In genomic region chr13:113452942-113453901, GRCh38 we compare ENCODE assay signal across 13 cellular contexts. TPM values are rescaled to one million over a fixed set of nuclear protein-coding genes. Genes with fewer than 3 reads are reported as not detected.
DNase-seq lines count a peak whose midpoint lies in the region; ATAC-seq and TF ChIP-seq lines count a peak whose summit lies in the region.
"Had no signal": no experiment of that assay in that cellular context is flagged by ENCODE, and none has a peak within 500 bp of the region (broad histone marks: within the 10 kb centered on the region; RNA-seq: fewer than 3 reads in every experiment).

ADPRHL1 (minus strand) TSS chr13:113453488; CDS start chr13:113453437, 51 bp downstream.

- WGBS in heart left ventricle, 4 donors: 45 to 67% (median 55%) methylated on average over 39 to 45 of the region's 45 CpGs

- no peaks in the 10 kb centered on the region for H3K9me3 ChIP-seq in heart left ventricle
- H3K9me3 ChIP-seq in skeletal muscle tissue (ENCODE audit: control insufficient read depth in 3 of 3, low read length in 3 of 3): no peaks in the 10 kb centered on the region

- H3K9ac ChIP-seq in skeletal muscle tissue (ENCODE audit: low read depth in 1 of 3, low read length in 3 of 3): peak within 1 kb of the TSS; percentile 84 to 97 (median 91)

- intact Hi-C loops in heart left ventricle (cut with DNase I): loop anchor here in 3 of 10 donors (2.0 to 5.0 kb wide), 2 partner anchors 39 to 52 kb away; partner anchors contain the start of gene DCUN1D2 (in 2 of the 3)

- H3K36me3 ChIP-seq in heart left ventricle (peaks cover 0 to 38% (median 33%) of the 10 kb centered on the region in 9 donors), skeletal muscle tissue (ENCODE audit: control insufficient read depth in 3 of 3, insufficient read depth in 3 of 3, low read length in 3 of 3) (peaks cover 24 to 26% (median 24%) of the 10 kb centered on the region in 3 donors)

- no peaks in the 10 kb centered on the region for H3K9me3 Mint-ChIP-seq in progenitor cell of endocrine pancreas (ENCODE audit: low read depth)

- no peak within 1 kb of the TSS for H3K4me3 Mint-ChIP-seq in progenitor cell of endocrine pancreas (ENCODE audit: low read depth)

- peaks cover 14% of the 10 kb centered on the region for H3K4me1 Mint-ChIP-seq in progenitor cell of endocrine pancreas (ENCODE audit: low read depth)

- H3K27ac ChIP-seq in RWPE1: peak within 1 kb of the TSS; percentile 14; the same call in 1 of the 2 replicates
- H3K27ac ChIP-seq in heart left ventricle: peak within 1 kb of the TSS; percentile 70 to 96 (median 88)
- peak within 1 kb of the TSS; percentile 96 for H3K27ac ChIP-seq in skeletal muscle tissue (ENCODE audit: low read depth, low read length)
- H3K27ac ChIP-seq: 22Rv1 had no signal

- no peaks in the 10 kb centered on the region for H3K27me3 ChIP-seq in heart left ventricle
- H3K27me3 ChIP-seq in skeletal muscle tissue (ENCODE audit: control insufficient read depth in 3 of 3, insufficient read depth in 3 of 3, low read length in 3 of 3): no peaks in the 10 kb centered on the region

- peaks cover 3% of the 10 kb centered on the region for H3K27me3 Mint-ChIP-seq in progenitor cell of endocrine pancreas

- peaks cover 36% of the 10 kb centered on the region for H3K36me3 Mint-ChIP-seq in progenitor cell of endocrine pancreas (ENCODE audit: insufficient read depth)

- TF ChIP-seq POLR2A in heart left ventricle (IDR thresholded peaks at IDR 0.05): peak; percentile 86 to 96

- H3K4me3 ChIP-seq in heart left ventricle: peak within 1 kb of the TSS; percentile 37 to 76 (median 62)
- peak within 1 kb of the TSS; percentile 89 to 94 (median 91) for H3K4me3 ChIP-seq in skeletal muscle tissue (ENCODE audit: low read length in 3 of 3)

- H3K27ac Mint-ChIP-seq in progenitor cell of endocrine pancreas: no peak within 1 kb of the TSS

- no peak for TF ChIP-seq CTCF in RWPE1 (conservative IDR thresholded peaks at IDR 0.05; ENCODE audit: low read depth)
- peak in 1 of 12 donors; percentile 12 for TF ChIP-seq CTCF in heart left ventricle (IDR thresholded peaks at IDR 0.05)
- TF ChIP-seq CTCF in progenitor cell of endocrine pancreas (IDR thresholded peaks at IDR 0.05; ENCODE audit: unreplicated experiment): no peak

- peaks cover 3 to 46% (median 20%) of the 10 kb centered on the region in 12 donors for H3K4me1 ChIP-seq in heart left ventricle
- peaks cover 28 to 47% (median 34%) of the 10 kb centered on the region in 3 donors for H3K4me1 ChIP-seq in skeletal muscle tissue (ENCODE audit: control insufficient read depth in 3 of 3, insufficient read depth in 3 of 3, low read length in 3 of 3)

- CTCF ChIA-PET in RWPE1 (lab: Yijun Ruan, JAX): no interaction called here

- POLR2A ChIA-PET in RWPE1 (lab: Yijun Ruan, JAX; ENCODE audit: low non-redundant PET): no interaction called here

- DNase-seq in NCI-H1105 (lab: John Stamatoyannopoulos, UW) (peak; percentile 6), NCI-H1105 treated with DMSO at 0.1 percent for 48 hours (lab: John Stamatoyannopoulos, UW) (no peak), RWPE1 (ENCODE audit: low spot score) (no peak), heart left ventricle (peak; percentile 73 to 89 (median 81)), Ammon's horn (ENCODE audit: low spot score) (no peak), progenitor cell of endocrine pancreas (ENCODE audit: low spot score, unreplicated experiment) (no peak), pons (ENCODE audit: low spot score) (no peak)
- DNase-seq: activated CD4-positive, CD25-positive, alpha-beta regulatory T cell; activated gamma-delta T cell; NCI-H1694 had no signal

- peak; percentile 46 to 79 (median 74) for ATAC-seq in heart left ventricle

RNA-seq across cellular contexts. Expression of gene ADPRHL1, which starts in this region (rescaled TPM):
- total RNA-seq in heart left ventricle (100 to 1,000 TPM; 329 to 774 (median 572) TPM), skeletal muscle tissue (124 TPM), progenitor cell of endocrine pancreas (5.2 and 6.8 TPM in 2 replicates)
- 100 to 1,000 TPM; 160 to 252 TPM for polyA plus RNA-seq in heart left ventricle
- total RNA-seq: RPMI7951 had no signal

Comparison
In these comparisons a context has a peak if more than half of its experiments do, and no peak if none do; other contexts are left out.
1. RNA of gene ADPRHL1 (total RNA-seq): 329 to 774 TPM in heart left ventricle and 124 TPM in skeletal muscle tissue (single experiment); 5.2 to 6.8 TPM in progenitor cell of endocrine pancreas; every median in the first group is over 10 times any median in the second.
2. DNase-seq: peak in NCI-H1105 (single experiment) and heart left ventricle (5 of 5); none in NCI-H1105 treated with DMSO at 0.1 percent for 48 hours (single experiment), RWPE1 (single experiment), Ammon's horn (single experiment), progenitor cell of endocrine pancreas (single experiment) and pons (single experiment).
3. H3K27ac ChIP-seq: peak in every context shown above with its lines; median percentile 96 in skeletal muscle tissue; 88 in heart left ventricle; 14 in RWPE1.